In the genomic region with DNA sequence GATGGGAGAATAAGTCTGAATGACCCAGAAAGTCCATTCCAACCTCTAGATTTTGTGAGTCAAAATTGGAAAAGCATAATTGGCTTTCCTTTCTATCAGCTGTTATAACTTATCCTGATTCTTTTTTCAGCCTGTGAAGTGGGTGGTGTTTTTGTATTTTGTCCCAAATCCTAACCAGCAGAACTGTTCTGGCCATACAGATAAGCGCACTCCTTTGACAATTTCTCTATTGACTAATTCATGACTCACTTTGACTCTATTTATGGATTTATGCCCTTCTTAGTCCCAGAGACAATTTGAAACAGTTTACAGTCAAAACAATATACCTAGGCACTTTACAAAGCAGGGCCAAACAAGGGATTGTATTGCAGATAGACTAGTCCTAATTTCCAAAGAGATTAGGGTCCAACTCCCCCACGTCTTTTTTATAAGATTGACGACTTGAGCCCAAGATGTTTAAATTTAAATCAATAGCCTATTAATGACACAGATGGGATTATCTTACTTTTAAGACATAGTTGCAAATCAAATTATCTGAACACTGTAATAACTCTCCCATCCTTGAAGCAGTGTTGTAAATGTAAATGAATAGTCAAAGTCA, we compare ENCODE assay signal across 30 cellular contexts.
"Had no signal": no experiment of that assay in that cellular context is flagged by ENCODE, and none has a peak within 500 bp of the region (broad histone marks: within the 10 kb centered on the region; RNA-seq: fewer than 3 reads in every experiment).

No MANE protein-coding gene starts in this region.

- DNase-seq: activated CD4-positive, alpha-beta memory T cell treated with anti-CD3 and anti-CD28 coated beads for 36 hours; activated CD4-positive, alpha-beta T cell treated with anti-CD3 and anti-CD28 coated beads for 36 hours; activated CD4-positive, alpha-beta T cell treated with anti-CD3 and anti-CD28 coated beads, Interleukin-2, amount 10 ng/mL, durations not matched to agents 7 days and 5 days; activated CD8-positive, alpha-beta memory T cell treated with anti-CD3 and anti-CD28 coated beads, Interleukin-2, amount 50 U/mL, for 4 hours; activated gamma-delta T cell treated with Interleukin-2 at 50 U/mL for 16 hours; activated naive CD4-positive, alpha-beta T cell treated with anti-CD3 and anti-CD28 coated beads for 36 hours; activated T-cell treated with anti-CD3 and anti-CD28 coated beads for 4 hours; activated T-cell treated with anti-CD3 and anti-CD28 coated beads, Interleukin-2, amount 50 U/mL, for 4 hours; anterior cingulate cortex; brain microvascular endothelial cell; Kasumi-1; KG1; MM.1S; MV-4-11; NCI-H1092; NCI-H1417; NCI-H146; NCI-H187; NCI-H2029 treated with DMSO at 0.1 percent for 48 hours; NCI-H2107; NCI-H2171; NCI-H510A treated with DMSO at 0.1 percent for 48 hours; NCI-H526 treated with DMSO at 0.1 percent for 48 hours; NCI-H774; SHP77; SJCRH30; T1000 had no signal

- H3K4me3 ChIP-seq: cardiac muscle cell, SJCRH30, SK-N-MC had no signal

- FAIRE-seq: TTC549 had no signal
